Comparison of ENCODE assay signal across 14 cellular contexts in the genomic region with DNA sequence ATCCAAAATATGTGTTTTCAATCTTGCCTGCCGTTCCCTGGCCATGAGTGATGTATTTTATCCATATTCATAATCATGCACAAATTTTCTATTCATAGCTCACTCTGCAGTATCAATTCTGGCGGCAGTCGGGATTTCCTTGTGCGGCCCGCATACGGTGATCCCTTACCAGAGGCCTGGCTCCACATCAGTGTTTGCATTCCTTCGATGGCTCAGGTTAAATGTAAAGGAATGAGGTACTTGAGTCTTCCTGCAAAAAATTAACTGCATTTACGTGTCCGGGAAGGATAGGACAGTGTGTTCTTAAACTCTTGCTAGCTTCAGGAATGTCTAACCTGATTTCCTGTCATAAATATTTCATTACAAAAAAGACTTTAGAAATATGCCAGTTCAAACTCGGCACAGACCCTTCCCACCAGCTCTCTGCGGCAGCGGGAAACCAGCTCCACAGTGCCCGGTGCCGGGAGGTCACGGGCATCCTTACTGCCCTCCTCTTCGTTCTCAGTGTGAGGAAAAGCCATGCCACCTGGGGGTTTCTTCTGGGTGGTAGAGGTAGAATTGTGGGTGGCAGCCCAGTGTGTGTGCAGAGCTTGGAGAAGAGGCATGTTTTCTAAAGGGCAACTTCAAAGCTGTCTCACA.
DNase-seq lines count a peak whose midpoint lies in the region; ATAC-seq and TF ChIP-seq lines count a peak whose summit lies in the region.
"Had no signal": no experiment of that assay in that cellular context is flagged by ENCODE, and none has a peak within 500 bp of the region (broad histone marks: within the 10 kb centered on the region; RNA-seq: fewer than 3 reads in every experiment).

No MANE protein-coding gene starts in this region.

- ATAC-seq in GM23338 (no peak), GM21786 (IDR thresholded peaks at IDR 0.05; ENCODE audit: unreplicated experiment) (no peak)
- ATAC-seq: HCT116 had no signal

- H2BK5ac ChIP-seq in neuronal stem cell (ENCODE audit: low read length), result peak overlapping the region; percentile 8

- CTCF ChIA-PET in SK-N-SH (lab: Yijun Ruan, JAX), result interaction anchor here (1.3 kb wide), 1 partner anchor 322 kb away, joined by 3 read pairs; no protein-coding TSS in a partner anchor

- no peak overlapping the region for H3K27ac Mint-ChIP-seq in GM23338
- H3K27ac Mint-ChIP-seq: CD4-positive, CD25-positive, alpha-beta regulatory T cell had no signal

- no peaks in the 10 kb centered on the region for H3K79me1 ChIP-seq in neuronal stem cell (ENCODE audit: low read depth, low read length)

- H3F3A ChIP-seq in GM23338 (replicated peaks; ENCODE audit: low read depth) (no peaks in the 10 kb centered on the region), SK-N-SH (replicated peaks; ENCODE audit: insufficient read depth) (no peaks in the 10 kb centered on the region)

- H3K23ac ChIP-seq in neuronal stem cell (ENCODE audit: low read depth, low read length, poor library complexity), result no peak overlapping the region

- H2AFZ ChIP-seq in GM23338 (peak overlapping the region; percentile 30; the same call in 1 of the 2 replicates), SK-N-SH (ENCODE audit: low read depth) (peak overlapping the region; percentile 75; the same call in 1 of the 2 replicates), neuronal stem cell (ENCODE audit: low read length) (no peak overlapping the region)

- no peak overlapping the region for H3K4ac ChIP-seq in neuronal stem cell (ENCODE audit: low read length)

- no peak overlapping the region for H4K8ac ChIP-seq in neuronal stem cell (ENCODE audit: low read depth, low read length)

- 24% methylated on average over 16 of the region's 16 CpGs for WGBS in SK-N-SH (ENCODE audit: low lambda C conversion rate)
- no CpG with 5 or more reads among the region's 16 CpGs for WGBS in neuronal stem cell (ENCODE audit: extremely low coverage in 2 of 2, insufficient read length in 2 of 2, insufficient replicate concordance in 1 of 2), 2 donors
- 91 to 92% methylated on average over 16 of the region's 16 CpGs for WGBS in tibial nerve, 2 donors

- no peaks in the 10 kb centered on the region for H3K36me3 ChIP-seq in GM23338 (ENCODE audit: insufficient read depth)
- H3K36me3 ChIP-seq in SK-N-SH (replicated peaks in 1 of 2; ENCODE audit: control insufficient read depth in 1 of 2, insufficient read depth in 2 of 2, low read length in 1 of 2), result no peaks in the 10 kb centered on the region
- no peaks in the 10 kb centered on the region for H3K36me3 ChIP-seq in neuronal stem cell (replicated peaks in 1 of 2; ENCODE audit: control insufficient read depth in 2 of 2, insufficient read depth in 2 of 2, low read length in 2 of 2)
- H3K36me3 ChIP-seq in tibial nerve, result no peaks in the 10 kb centered on the region
- H3K36me3 ChIP-seq: BLaER1 treated with 17β-estradiol and CSF1 and Interleukin-3, amounts not matched to agents 10 nM and 100 nM had no signal

- H3K79me2 ChIP-seq in GM23338 (replicated peaks; ENCODE audit: insufficient read depth) (no peaks in the 10 kb centered on the region), SK-N-SH (ENCODE audit: insufficient read depth) (no peaks in the 10 kb centered on the region)

- H3K4me1 Mint-ChIP-seq in GM23338, result no peaks in the 10 kb centered on the region; the same call in 1 of the 3 replicates
- H3K4me1 Mint-ChIP-seq: CD4-positive, CD25-positive, alpha-beta regulatory T cell had no signal

- H3K9me3 ChIP-seq in SK-N-SH (no peaks in the 10 kb centered on the region), neuronal stem cell (replicated peaks in 1 of 2; ENCODE audit: control insufficient read depth in 2 of 2, insufficient read depth in 1 of 2, low read depth in 1 of 2, low read length in 2 of 2) (peaks cover 0 to under 1% of the 10 kb centered on the region in 2 donors), tibial nerve (no peaks in the 10 kb centered on the region)

- POLR2A ChIA-PET in SK-N-SH (lab: Yijun Ruan, JAX), result no interaction called here

- H4K91ac ChIP-seq in neuronal stem cell (ENCODE audit: low read depth, low read length, poor library complexity), result no peak overlapping the region

- H3K4me1 ChIP-seq in GM23338 (ENCODE audit: insufficient read depth) (no peaks in the 10 kb centered on the region), SK-N-SH (ENCODE audit: control insufficient read depth in 1 of 2, insufficient read depth in 2 of 2, low read depth in 1 of 2, low read length in 1 of 2) (no peaks in the 10 kb centered on the region), neuronal stem cell (ENCODE audit: control insufficient read depth in 2 of 2, insufficient read depth in 1 of 2, low read depth in 1 of 2, low read length in 2 of 2) (no peaks in the 10 kb centered on the region), tibial nerve (no peaks in the 10 kb centered on the region)
- H3K4me1 ChIP-seq: BLaER1 treated with 17β-estradiol and CSF1 and Interleukin-3, amounts not matched to agents 10 nM and 100 nM had no signal

- H3K4me2 ChIP-seq in GM23338 (no peak overlapping the region), SK-N-SH (0 out of 2 replicates have a peak overlapping the region, but pooled peaks have one; percentile 5), neuronal stem cell (ENCODE audit: insufficient read depth, low read length, poor library complexity, severe bottlenecking) (no peak overlapping the region)
- H3K4me2 ChIP-seq: BLaER1 treated with 17β-estradiol and CSF1 and Interleukin-3, amounts not matched to agents 10 nM and 100 nM had no signal

- no peak overlapping the region for H2BK15ac ChIP-seq in neuronal stem cell (ENCODE audit: low read length)

- TF ChIP-seq POLR2A in tibial nerve (IDR thresholded peaks at IDR 0.05), result no peak

- H3K18ac ChIP-seq in neuronal stem cell (ENCODE audit: low read length), result no peak overlapping the region

- no peaks in the 10 kb centered on the region for H3K27me3 ChIP-seq in GM23338 (ENCODE audit: insufficient read depth)
- no peaks in the 10 kb centered on the region for H3K27me3 ChIP-seq in SK-N-SH (ENCODE audit: insufficient read depth)
- H3K27me3 ChIP-seq in neuronal stem cell (ENCODE audit: control insufficient read depth in 3 of 3, insufficient read depth in 3 of 3, low read depth in 1 of 3, low read length in 3 of 3), result no peaks in the 10 kb centered on the region
- H3K27me3 ChIP-seq in tibial nerve, result no peaks in the 10 kb centered on the region
- H3K27me3 ChIP-seq: BLaER1 treated with 17β-estradiol and CSF1 and Interleukin-3, amounts not matched to agents 10 nM and 100 nM had no signal

- H3K9ac ChIP-seq in SK-N-SH (no peak overlapping the region), neuronal stem cell (ENCODE audit: low read depth, low read length, poor library complexity) (no peak overlapping the region)
- H3K9ac ChIP-seq: BLaER1 treated with 17β-estradiol and CSF1 and Interleukin-3, amounts not matched to agents 10 nM and 100 nM had no signal

- H3K9me2 ChIP-seq in GM23338 (ENCODE audit: insufficient read depth) (peaks cover 9% of the 10 kb centered on the region), SK-N-SH (no peaks in the 10 kb centered on the region)

- no peak overlapping the region for H3K27ac ChIP-seq in GM23338 (ENCODE audit: low read depth)
- H3K27ac ChIP-seq in SK-N-SH (ENCODE audit: low read depth in 2 of 2, low read length in 1 of 2), result no peak overlapping the region; a peak in 1 of 4 replicates
- H3K27ac ChIP-seq in neuronal stem cell (replicated peaks; ENCODE audit: low read length), result no peak overlapping the region
- H3K27ac ChIP-seq in tibial nerve, result no peak overlapping the region
- H3K27ac ChIP-seq: BLaER1 treated with 17β-estradiol and CSF1 and Interleukin-3, amounts not matched to agents 10 nM and 100 nM; HL-60 had no signal

- DNase-seq in GM23338 (ENCODE audit: low spot score), result no peak
- DNase-seq in SK-N-SH, result no peak
- DNase-seq in choroid plexus epithelial cell (ENCODE audit: low read depth), result peak; percentile 58
- no peak for DNase-seq in neuronal stem cell (ENCODE audit: low spot score)
- DNase-seq in germinal center (ENCODE audit: low spot score), result no peak
- no peak for DNase-seq in NCI-H1417 (lab: John Stamatoyannopoulos, UW)
- DNase-seq in tibial nerve (ENCODE audit: low spot score in 2 of 2), result no peak
- DNase-seq: ACHN; CD4-positive, CD25-positive, alpha-beta regulatory T cell; DMS79 treated with DMSO at 0.1 percent for 48 hours had no signal

- H3K4me3 ChIP-seq in GM23338 (no peak overlapping the region), SK-N-SH (ENCODE audit: low read depth in 2 of 2, low read length in 1 of 2) (no peak overlapping the region), choroid plexus epithelial cell (ENCODE audit: low read depth, low read length) (no peak overlapping the region), neuronal stem cell (ENCODE audit: low read length in 2 of 2) (no peak overlapping the region), tibial nerve (no peak overlapping the region)
- H3K4me3 ChIP-seq: BLaER1 treated with 17β-estradiol and CSF1 and Interleukin-3, amounts not matched to agents 10 nM and 100 nM had no signal

- TF ChIP-seq RAD21 in SK-N-SH (IDR thresholded peaks at IDR 0.05; ENCODE audit: low read length), result no peak

- peaks cover 5% of the 10 kb centered on the region; the same call in 1 of the 3 replicates for H3K36me3 Mint-ChIP-seq in GM23338 (ENCODE audit: low read depth)
- H3K36me3 Mint-ChIP-seq: CD4-positive, CD25-positive, alpha-beta regulatory T cell had no signal

- no peak overlapping the region for H2BK12ac ChIP-seq in neuronal stem cell (ENCODE audit: low read length)

- H3K27me3 Mint-ChIP-seq in GM23338 (ENCODE audit: insufficient read depth, low read depth, poor library complexity), result no peaks in the 10 kb centered on the region
- H3K27me3 Mint-ChIP-seq: CD4-positive, CD25-positive, alpha-beta regulatory T cell had no signal

- no peaks in the 10 kb centered on the region for H4K20me1 ChIP-seq in GM23338 (replicated peaks; ENCODE audit: insufficient read depth)
- no peaks in the 10 kb centered on the region for H4K20me1 ChIP-seq in SK-N-SH (ENCODE audit: insufficient read depth)
- H4K20me1 ChIP-seq: BLaER1 treated with 17β-estradiol and CSF1 and Interleukin-3, amounts not matched to agents 10 nM and 100 nM had no signal

- no peak overlapping the region for H2AK5ac ChIP-seq in neuronal stem cell (ENCODE audit: low read depth, low read length)

- TF ChIP-seq EP300 in SK-N-SH (IDR thresholded peaks at IDR 0.05; ENCODE audit: borderline replicate concordance in 1 of 2, low read depth in 1 of 2, low read length in 1 of 2), result no peak
- no peak for TF ChIP-seq EP300 in tibial nerve (IDR thresholded peaks at IDR 0.05)

- H3K9me3 Mint-ChIP-seq in GM23338, result peaks cover 6% of the 10 kb centered on the region
- H3K9me3 Mint-ChIP-seq: CD4-positive, CD25-positive, alpha-beta regulatory T cell had no signal

- no peak overlapping the region for H2BK120ac ChIP-seq in neuronal stem cell (ENCODE audit: low read depth, low read length)

- no peak overlapping the region for H3K14ac ChIP-seq in neuronal stem cell (ENCODE audit: low read length)

- no peak for TF ChIP-seq CTCF in GM23338 (conservative IDR thresholded peaks at IDR 0.05; ENCODE audit: low read depth in 2 of 2)
- no peak for TF ChIP-seq CTCF in SK-N-SH (IDR thresholded peaks at IDR 0.05)
- no peak for TF ChIP-seq CTCF in choroid plexus epithelial cell (conservative IDR thresholded peaks at IDR 0.05; ENCODE audit: low read depth, low read length)
- TF ChIP-seq CTCF in tibial nerve (IDR thresholded peaks at IDR 0.05), result no peak

- H3K4me3 Mint-ChIP-seq in GM23338, result no peak overlapping the region
- H3K4me3 Mint-ChIP-seq: CD4-positive, CD25-positive, alpha-beta regulatory T cell had no signal

TF ChIP-seq in SK-N-SH, 30 proteins besides CTCF, POLR2A, EP300 and RAD21 (continues in another document):
- no peak for TF ChIP-seq ELF1 (IDR thresholded peaks at IDR 0.05)
